8 cellular contexts compared by ENCODE assay signal in the genomic region with DNA sequence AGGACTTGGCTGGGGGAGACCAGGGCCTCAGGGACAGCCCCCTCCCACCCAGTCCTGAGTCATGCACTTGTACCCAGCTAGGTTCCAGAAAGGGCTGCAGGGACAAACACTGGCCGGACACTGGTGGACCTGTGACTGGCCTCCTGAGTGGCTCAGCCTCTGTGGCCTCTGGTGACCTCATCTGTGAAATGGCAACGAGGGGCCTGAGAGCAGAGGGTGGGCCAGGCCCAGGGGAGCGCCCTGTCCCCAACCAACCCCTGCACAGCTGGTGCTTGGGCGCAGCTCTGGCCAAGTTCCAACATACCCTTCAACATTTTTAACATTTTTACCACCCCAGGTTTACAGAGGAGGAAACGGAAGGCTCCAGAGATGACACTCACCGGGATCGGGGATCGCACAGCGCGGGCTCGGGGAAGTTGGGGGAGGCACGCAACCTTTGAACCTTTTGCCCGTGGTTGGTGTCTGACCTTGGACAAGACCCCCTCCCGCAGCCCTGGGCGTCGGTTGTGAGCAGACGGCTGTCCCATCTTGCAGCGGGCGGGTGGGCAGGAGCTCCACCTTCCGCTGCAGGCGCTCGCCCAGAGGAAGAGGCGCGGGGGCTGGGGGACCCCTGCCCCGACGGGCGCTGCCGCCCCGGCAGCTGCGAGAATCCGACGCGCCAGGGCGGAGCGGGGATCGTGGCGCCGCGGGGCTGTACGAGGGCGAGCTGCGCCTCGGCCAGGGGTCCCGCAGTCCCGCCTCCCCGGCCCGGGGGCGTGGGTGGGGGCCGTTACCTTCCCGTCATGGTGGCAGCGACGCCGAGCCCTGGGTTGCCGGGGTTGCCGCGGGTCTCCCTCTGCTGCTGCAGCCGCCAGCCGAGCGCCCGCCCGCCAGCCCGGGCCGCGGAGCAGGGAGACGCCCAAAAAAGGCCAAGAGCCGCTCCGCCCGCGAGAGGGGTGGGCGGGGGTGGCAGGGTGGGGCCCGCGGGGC.
DNase-seq lines count a peak whose midpoint lies in the region; ATAC-seq and TF ChIP-seq lines count a peak whose summit lies in the region.

No MANE protein-coding gene starts in this region.

- DNase-seq in NCI-H146 (lab: John Stamatoyannopoulos, UW) (peak; percentile 18), NCI-H146 treated with DMSO at 0.1 percent for 48 hours (lab: John Stamatoyannopoulos, UW; ENCODE audit: unreplicated experiment) (no peak), fibroblast of mammary gland (ENCODE audit: low read depth) (no peak), NCI-H526 treated with DMSO at 0.1 percent for 48 hours (lab: John Stamatoyannopoulos, UW) (no peak)
- peak; percentile 67 for DNase-seq in activated CD8-positive, alpha-beta memory T cell treated with anti-CD3 and anti-CD28 coated beads for 24 hours

- peak overlapping the region; percentile 81 to 89 (median 85) for H3K4me3 Mint-ChIP-seq in nephron

- ATAC-seq in GM21360 (IDR thresholded peaks at IDR 0.05; ENCODE audit: unreplicated experiment) (no peak), GM21717 (IDR thresholded peaks at IDR 0.05; ENCODE audit: unreplicated experiment) (no peak)

- no peak overlapping the region for H3K27ac Mint-ChIP-seq in nephron

- TF ChIP-seq CTCF in fibroblast of mammary gland (conservative IDR thresholded peaks at IDR 0.05; ENCODE audit: control insufficient read depth, insufficient read depth, low read depth, low read length) = no peak
- TF ChIP-seq CTCF in nephron (IDR thresholded peaks at IDR 0.05; ENCODE audit: unreplicated experiment in 3 of 3) = no peak

- peaks cover 17% of the 10 kb centered on the region for H3K4me1 Mint-ChIP-seq in nephron

- H3K27me3 Mint-ChIP-seq in nephron (ENCODE audit: low read depth) = peaks cover 83% of the 10 kb centered on the region

- peak overlapping the region; percentile 10 for H3K4me3 ChIP-seq in fibroblast of mammary gland (ENCODE audit: control insufficient read depth, low read depth, low read length)

- H3K9me3 Mint-ChIP-seq in nephron = no peaks in the 10 kb centered on the region

- no peaks in the 10 kb centered on the region for H3K36me3 Mint-ChIP-seq in nephron (ENCODE audit: low read depth)

Comparison
In these comparisons a context has a peak if more than half of its experiments do, and no peak if none do; other contexts are left out.
1. DNase-seq: peak in NCI-H146 (single experiment) and activated CD8-positive, alpha-beta memory T cell treated with anti-CD3 and anti-CD28 coated beads for 24 hours (single experiment); none in NCI-H146 treated with DMSO at 0.1 percent for 48 hours (single experiment), fibroblast of mammary gland (single experiment) and NCI-H526 treated with DMSO at 0.1 percent for 48 hours (single experiment).